ENCODE assay signal across 8 cellular contexts in genomic region chr3:15098503-15099363, GRCh38. TPM values are rescaled to one million over a fixed set of nuclear protein-coding genes. Genes with fewer than 3 reads are reported as not detected.
DNase-seq lines count a peak whose midpoint lies in the region; ATAC-seq, FAIRE-seq and TF ChIP-seq lines count a peak whose summit lies in the region.

Gene RBSN, minus strand, starts transcription at chr3:15099148. Its CDS starts 3,028 bp downstream, at chr3:15096120.

- H3K4me2 ChIP-seq in astrocyte (ENCODE audit: low read length): peak within 1 kb of the TSS; percentile 93

- H4K20me1 ChIP-seq in astrocyte (ENCODE audit: insufficient read depth, low read length): peaks cover 11% of the 10 kb centered on the region

- WGBS in right cardiac atrium: under 1% methylated on average over 72 of the region's 72 CpGs

- ATAC-seq in GM18499 (IDR thresholded peaks at IDR 0.05; ENCODE audit: insufficient read depth, unreplicated experiment): peak; percentile 66
- peak; percentile 89 for ATAC-seq in HG02885 (IDR thresholded peaks at IDR 0.05; ENCODE audit: poor library complexity, unreplicated experiment)
- peak; percentile 87 to 88 for ATAC-seq in right cardiac atrium

- no peaks in the 10 kb centered on the region for H3K27me3 Mint-ChIP-seq in astrocyte (ENCODE audit: low read depth, unreplicated experiment)

- H3K4me3 ChIP-seq in astrocyte (ENCODE audit: insufficient read depth, low read depth, low read length) (peak within 1 kb of the TSS; percentile 100), right cardiac atrium (ENCODE audit: low read length) (peak within 1 kb of the TSS; percentile 62)

- no peak for FAIRE-seq in astrocyte (lab: Jason Lieb, UNC)
- FAIRE-seq in urothelium cell line (lab: Jason Lieb, UNC): no peak

- H3K4me1 Mint-ChIP-seq in astrocyte (ENCODE audit: low read depth, unreplicated experiment): peaks cover 3% of the 10 kb centered on the region

- no peaks in the 10 kb centered on the region for H3K9me3 Mint-ChIP-seq in astrocyte (ENCODE audit: unreplicated experiment)

- H3K27ac ChIP-seq in astrocyte (ENCODE audit: low read depth, low read length) (peak within 1 kb of the TSS; percentile 91), right cardiac atrium (ENCODE audit: low read length) (peak within 1 kb of the TSS; percentile 76)

- H3K27ac Mint-ChIP-seq in astrocyte (ENCODE audit: unreplicated experiment): peak within 1 kb of the TSS; percentile 73

- H3K9ac ChIP-seq in astrocyte (ENCODE audit: low read length): peak within 1 kb of the TSS; percentile 98

- intact Hi-C loops in T-helper 2 cell treated with Interferon-gamma antibody and Interleukin-4, amounts not matched to agents 100 ng/mL and 5 ng/mL, for 36 hours (cut with micrococcal nuclease): loop anchor here (1.0 to 2.0 kb wide), 6 partner anchors 33 to 1166 kb away; partner anchors contain the start of genes BTD, CAPN7, CCDC174 and DPH3
- intact Hi-C loops in right cardiac atrium (cut with DNase I): no loop called here

- H3K9me3 ChIP-seq in astrocyte (ENCODE audit: insufficient read depth, low read depth, low read length) (no peaks in the 10 kb centered on the region), right cardiac atrium (ENCODE audit: control insufficient read depth, low read length) (no peaks in the 10 kb centered on the region)

- H3K4me1 ChIP-seq in astrocyte (ENCODE audit: insufficient read depth, low read length) (peaks cover 15% of the 10 kb centered on the region), right cardiac atrium (ENCODE audit: control insufficient read depth, insufficient read depth, low read length) (peaks cover 5% of the 10 kb centered on the region)

- peaks cover 30% of the 10 kb centered on the region for H3K79me2 ChIP-seq in astrocyte (ENCODE audit: insufficient read depth, low read length)

- TF ChIP-seq CTCF in astrocyte (IDR thresholded peaks at IDR 0.05; ENCODE audit: insufficient read depth, low read depth, low read length): no peak

- H3K36me3 ChIP-seq in astrocyte (ENCODE audit: insufficient read depth, low read length): peaks cover 17% of the 10 kb centered on the region

- peak within 1 kb of the TSS; percentile 92 for H2AFZ ChIP-seq in astrocyte (ENCODE audit: low read depth, low read length)

- peak; percentile 33 to 72 for DNase-seq in NCI-H187 (lab: John Stamatoyannopoulos, UW)
- peak; percentile 89 for DNase-seq in astrocyte (ENCODE audit: low read depth)
- DNase-seq in right cardiac atrium: peak; percentile 96 to 98 (median 98)
- DNase-seq in pulmonary artery endothelial cell (ENCODE audit: low read depth, low spot score): peak; percentile 78
- peak; percentile 96 for DNase-seq in urothelium cell line (ENCODE audit: low spot score)

- H3K27me3 ChIP-seq in astrocyte (ENCODE audit: insufficient read depth, low read length) (no peaks in the 10 kb centered on the region), right cardiac atrium (ENCODE audit: control insufficient read depth, insufficient read depth) (no peaks in the 10 kb centered on the region)

- H3K4me3 Mint-ChIP-seq in astrocyte (ENCODE audit: unreplicated experiment): peak within 1 kb of the TSS; percentile 93

- peaks cover 2% of the 10 kb centered on the region for H3K36me3 Mint-ChIP-seq in astrocyte (ENCODE audit: low read depth, unreplicated experiment)

RNA-seq across cellular contexts. Expression of gene RBSN, which starts in this region (rescaled TPM):
- 19.1 and 21.2 TPM in 2 replicates for total RNA-seq in T-helper 2 cell treated with Interferon-gamma antibody and Interleukin-4, amounts not matched to agents 100 ng/mL and 5 ng/mL, for 36 hours
- 19.6 and 20.3 TPM in 2 replicates for total RNA-seq in astrocyte
- 10 to 100 TPM; 20.1 to 26.7 (median 20.5) TPM for total RNA-seq in right cardiac atrium
- 7.3 TPM for polyA plus RNA-seq in right cardiac atrium
- total RNA-seq in pulmonary artery endothelial cell: 22.4 and 27.5 TPM in 2 replicates

Comparison
In these comparisons a context has a peak if more than half of its experiments do, and no peak if none do; other contexts are left out.
1. Peak in every context shown above with its lines: DNase-seq, ATAC-seq, H3K4me3 ChIP-seq and H3K27ac ChIP-seq.